In genomic region chr2:219229375-219230200, GRCh38 we compare ENCODE assay signal across 1 cellular context.
TF ChIP-seq lines count a peak whose summit lies in the region.

A gene with protein sequence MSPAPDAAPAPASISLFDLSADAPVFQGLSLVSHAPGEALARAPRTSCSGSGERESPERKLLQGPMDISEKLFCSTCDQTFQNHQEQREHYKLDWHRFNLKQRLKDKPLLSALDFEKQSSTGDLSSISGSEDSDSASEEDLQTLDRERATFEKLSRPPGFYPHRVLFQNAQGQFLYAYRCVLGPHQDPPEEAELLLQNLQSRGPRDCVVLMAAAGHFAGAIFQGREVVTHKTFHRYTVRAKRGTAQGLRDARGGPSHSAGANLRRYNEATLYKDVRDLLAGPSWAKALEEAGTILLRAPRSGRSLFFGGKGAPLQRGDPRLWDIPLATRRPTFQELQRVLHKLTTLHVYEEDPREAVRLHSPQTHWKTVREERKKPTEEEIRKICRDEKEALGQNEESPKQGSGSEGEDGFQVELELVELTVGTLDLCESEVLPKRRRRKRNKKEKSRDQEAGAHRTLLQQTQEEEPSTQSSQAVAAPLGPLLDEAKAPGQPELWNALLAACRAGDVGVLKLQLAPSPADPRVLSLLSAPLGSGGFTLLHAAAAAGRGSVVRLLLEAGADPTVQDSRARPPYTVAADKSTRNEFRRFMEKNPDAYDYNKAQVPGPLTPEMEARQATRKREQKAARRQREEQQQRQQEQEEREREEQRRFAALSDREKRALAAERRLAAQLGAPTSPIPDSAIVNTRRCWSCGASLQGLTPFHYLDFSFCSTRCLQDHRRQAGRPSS (plus strand): TSS chr2:219229806. CDS start chr2:219230258, 452 bp downstream.
Gene ATG9A, minus strand, starts transcription at chr2:219229636. Its CDS starts 1,612 bp downstream, at chr2:219228024.

TF ChIP-seq in HepG2, 621 proteins besides CTCF, POLR2A, EP300 and RAD21 (continued from another document and continues in another):
- no peak; the same call in 1 of the 2 replicates for TF ChIP-seq ZNF318 (CRISPR knock-in tag; IDR thresholded peaks at IDR 0.05)
- TF ChIP-seq PLRG1 (conservative IDR thresholded peaks at IDR 0.05): no peak
- TF ChIP-seq ZNF232 (CRISPR knock-in tag; IDR thresholded peaks at IDR 0.05; ENCODE audit: borderline replicate concordance): peak; percentile 68; the same call in 1 of the 2 replicates
- peak; percentile 80 for TF ChIP-seq HNRNPLL (IDR thresholded peaks at IDR 0.05; ENCODE audit: low read depth, low read length, poor library complexity, severe bottlenecking)
- TF ChIP-seq ZBTB43 (CRISPR knock-in tag; conservative IDR thresholded peaks at IDR 0.05): peak; percentile 73
- TF ChIP-seq POLR2AphosphoS5 (IDR thresholded peaks at IDR 0.05; ENCODE audit: low read depth, low read length): peak; percentile 97
- peak; percentile 53; the same call in 1 of the 2 replicates for TF ChIP-seq HDAC2 (CRISPR knock-in tag; IDR thresholded peaks at IDR 0.05)
- peak; percentile 44; the same call in 1 of the 2 replicates for TF ChIP-seq HOXA5 (CRISPR knock-in tag; IDR thresholded peaks at IDR 0.05)
- peak; percentile 47 for TF ChIP-seq NR2C2 (CRISPR knock-in tag; IDR thresholded peaks at IDR 0.05; ENCODE audit: borderline replicate concordance)
- peak; percentile 43; the same call in 1 of the 2 replicates for TF ChIP-seq MTERF4 (CRISPR knock-in tag; IDR thresholded peaks at IDR 0.05)
- no peak for TF ChIP-seq SRSF4 (IDR thresholded peaks at IDR 0.05; ENCODE audit: low read depth, low read length, poor library complexity, severe bottlenecking)
- TF ChIP-seq ZNF225 (CRISPR knock-in tag; IDR thresholded peaks at IDR 0.05): no peak
- peak; percentile 93; the same call in 1 of the 2 replicates for TF ChIP-seq ZNF337 (CRISPR knock-in tag; IDR thresholded peaks at IDR 0.05; ENCODE audit: borderline replicate concordance, low read depth)
- no peak for TF ChIP-seq ZNF629 (CRISPR knock-in tag; conservative IDR thresholded peaks at IDR 0.05)
- TF ChIP-seq GFI1 (CRISPR knock-in tag; IDR thresholded peaks at IDR 0.05; ENCODE audit: borderline replicate concordance): 0 out of 2 replicates have a peak, but pooled peaks have one; percentile 19
- peak; percentile 87 for TF ChIP-seq SP1 (IDR thresholded peaks at IDR 0.05)
- TF ChIP-seq SP1 (CRISPR knock-in tag; IDR thresholded peaks at IDR 0.05): peak; percentile 98
- no peak for TF ChIP-seq THYN1 (CRISPR knock-in tag; IDR thresholded peaks at IDR 0.05; ENCODE audit: borderline replicate concordance, low read depth)
- TF ChIP-seq ETV6 (CRISPR knock-in tag; conservative IDR thresholded peaks at IDR 0.05): peak; percentile 26; the same call in 1 of the 2 replicates
- TF ChIP-seq ZNF431 (CRISPR knock-in tag; IDR thresholded peaks at IDR 0.05; ENCODE audit: borderline replicate concordance, low read depth): no peak
- no peak for TF ChIP-seq ATRX (CRISPR knock-in tag; IDR thresholded peaks at IDR 0.05; ENCODE audit: borderline replicate concordance)
- peak; percentile 97 for TF ChIP-seq FOXK1 (CRISPR knock-in tag; IDR thresholded peaks at IDR 0.05; ENCODE audit: borderline replicate concordance, low read depth)
- no peak for TF ChIP-seq NFIB (CRISPR knock-in tag; IDR thresholded peaks at IDR 0.05; ENCODE audit: borderline replicate concordance)
- peak; percentile 17 for TF ChIP-seq IKZF4 (CRISPR knock-in tag; IDR thresholded peaks at IDR 0.05; ENCODE audit: borderline replicate concordance, low read depth, not compliant biosample characterization)
- TF ChIP-seq MXD1 (CRISPR knock-in tag; IDR thresholded peaks at IDR 0.05): peak; percentile 61; the same call in 1 of the 2 replicates
- peak; percentile 80; the same call in 1 of the 2 replicates for TF ChIP-seq MEF2D (CRISPR knock-in tag; IDR thresholded peaks at IDR 0.05)
- TF ChIP-seq JUND (CRISPR knock-in tag; IDR thresholded peaks at IDR 0.05): no peak
- TF ChIP-seq, protein P1, sequence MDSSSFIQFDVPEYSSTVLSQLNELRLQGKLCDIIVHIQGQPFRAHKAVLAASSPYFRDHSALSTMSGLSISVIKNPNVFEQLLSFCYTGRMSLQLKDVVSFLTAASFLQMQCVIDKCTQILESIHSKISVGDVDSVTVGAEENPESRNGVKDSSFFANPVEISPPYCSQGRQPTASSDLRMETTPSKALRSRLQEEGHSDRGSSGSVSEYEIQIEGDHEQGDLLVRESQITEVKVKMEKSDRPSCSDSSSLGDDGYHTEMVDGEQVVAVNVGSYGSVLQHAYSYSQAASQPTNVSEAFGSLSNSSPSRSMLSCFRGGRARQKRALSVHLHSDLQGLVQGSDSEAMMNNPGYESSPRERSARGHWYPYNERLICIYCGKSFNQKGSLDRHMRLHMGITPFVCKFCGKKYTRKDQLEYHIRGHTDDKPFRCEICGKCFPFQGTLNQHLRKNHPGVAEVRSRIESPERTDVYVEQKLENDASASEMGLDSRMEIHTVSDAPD (CRISPR knock-in tag; IDR thresholded peaks at IDR 0.05): no peak
- TF ChIP-seq NFKB2 (CRISPR knock-in tag; IDR thresholded peaks at IDR 0.05; ENCODE audit: borderline replicate concordance): peak; percentile 79; the same call in 1 of the 2 replicates
- TF ChIP-seq, protein P2, sequence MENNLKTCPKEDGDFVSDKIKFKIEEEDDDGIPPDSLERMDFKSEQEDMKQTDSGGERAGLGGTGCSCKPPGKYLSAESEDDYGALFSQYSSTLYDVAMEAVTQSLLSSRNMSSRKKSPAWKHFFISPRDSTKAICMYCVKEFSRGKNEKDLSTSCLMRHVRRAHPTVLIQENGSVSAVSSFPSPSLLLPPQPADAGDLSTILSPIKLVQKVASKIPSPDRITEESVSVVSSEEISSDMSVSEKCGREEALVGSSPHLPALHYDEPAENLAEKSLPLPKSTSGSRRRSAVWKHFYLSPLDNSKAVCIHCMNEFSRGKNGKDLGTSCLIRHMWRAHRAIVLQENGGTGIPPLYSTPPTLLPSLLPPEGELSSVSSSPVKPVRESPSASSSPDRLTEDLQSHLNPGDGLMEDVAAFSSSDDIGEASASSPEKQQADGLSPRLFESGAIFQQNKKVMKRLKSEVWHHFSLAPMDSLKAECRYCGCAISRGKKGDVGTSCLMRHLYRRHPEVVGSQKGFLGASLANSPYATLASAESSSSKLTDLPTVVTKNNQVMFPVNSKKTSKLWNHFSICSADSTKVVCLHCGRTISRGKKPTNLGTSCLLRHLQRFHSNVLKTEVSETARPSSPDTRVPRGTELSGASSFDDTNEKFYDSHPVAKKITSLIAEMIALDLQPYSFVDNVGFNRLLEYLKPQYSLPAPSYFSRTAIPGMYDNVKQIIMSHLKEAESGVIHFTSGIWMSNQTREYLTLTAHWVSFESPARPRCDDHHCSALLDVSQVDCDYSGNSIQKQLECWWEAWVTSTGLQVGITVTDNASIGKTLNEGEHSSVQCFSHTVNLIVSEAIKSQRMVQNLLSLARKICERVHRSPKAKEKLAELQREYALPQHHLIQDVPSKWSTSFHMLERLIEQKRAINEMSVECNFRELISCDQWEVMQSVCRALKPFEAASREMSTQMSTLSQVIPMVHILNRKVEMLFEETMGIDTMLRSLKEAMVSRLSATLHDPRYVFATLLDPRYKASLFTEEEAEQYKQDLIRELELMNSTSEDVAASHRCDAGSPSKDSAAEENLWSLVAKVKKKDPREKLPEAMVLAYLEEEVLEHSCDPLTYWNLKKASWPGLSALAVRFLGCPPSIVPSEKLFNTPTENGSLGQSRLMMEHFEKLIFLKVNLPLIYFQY (CRISPR knock-in tag; IDR thresholded peaks at IDR 0.05; ENCODE audit: borderline replicate concordance): peak; percentile 94
- no peak for TF ChIP-seq ZNF235 (CRISPR knock-in tag; IDR thresholded peaks at IDR 0.05; ENCODE audit: borderline replicate concordance)
- TF ChIP-seq NR2F6 (IDR thresholded peaks at IDR 0.05): peak; percentile 25; the same call in 1 of the 2 replicates
- TF ChIP-seq NR2F6 (CRISPR knock-in tag; IDR thresholded peaks at IDR 0.05): peak; percentile 38; the same call in 1 of the 2 replicates
- TF ChIP-seq ATM (IDR thresholded peaks at IDR 0.05; ENCODE audit: borderline replicate concordance): no peak
- peak; percentile 26; the same call in 1 of the 2 replicates for TF ChIP-seq ZNF724P (CRISPR knock-in tag; IDR thresholded peaks at IDR 0.05; ENCODE audit: borderline replicate concordance)
- TF ChIP-seq KLF13 (CRISPR knock-in tag; IDR thresholded peaks at IDR 0.05): 0 out of 2 replicates have a peak, but pooled peaks have one; percentile 37
- no peak for TF ChIP-seq ZNF746 (CRISPR knock-in tag; IDR thresholded peaks at IDR 0.05)
- no peak for TF ChIP-seq TOE1 (CRISPR knock-in tag; IDR thresholded peaks at IDR 0.05)
- peak; percentile 87; the same call in 2 of the 3 replicates for TF ChIP-seq MXI1 (IDR thresholded peaks at IDR 0.05; ENCODE audit: borderline replicate concordance, low read depth, low read length)
- TF ChIP-seq, protein P3, sequence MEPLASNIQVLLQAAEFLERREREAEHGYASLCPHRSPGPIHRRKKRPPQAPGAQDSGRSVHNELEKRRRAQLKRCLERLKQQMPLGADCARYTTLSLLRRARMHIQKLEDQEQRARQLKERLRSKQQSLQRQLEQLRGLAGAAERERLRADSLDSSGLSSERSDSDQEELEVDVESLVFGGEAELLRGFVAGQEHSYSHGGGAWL (CRISPR knock-in tag; IDR thresholded peaks at IDR 0.05): 0 out of 2 replicates have a peak, but pooled peaks have one; percentile 45
- TF ChIP-seq SPEN (CRISPR knock-in tag; IDR thresholded peaks at IDR 0.05; ENCODE audit: low read depth): peak; percentile 37
- no peak for TF ChIP-seq MATR3 (CRISPR knock-in tag; IDR thresholded peaks at IDR 0.05)
